ENCODE assay signal across 1 cellular context in genomic region chr17:1492249-1493206, GRCh38.
TF ChIP-seq lines count a peak whose summit lies in the region.

Gene MYO1C, minus strand, starts transcription at chr17:1492686. Its CDS starts 199 bp downstream, at chr17:1492487.

TF ChIP-seq in HepG2, 621 proteins besides CTCF, POLR2A, EP300 and RAD21 (continued from another document and continues in another):
- TF ChIP-seq MED8 (CRISPR knock-in tag; IDR thresholded peaks at IDR 0.05; ENCODE audit: insufficient replicate concordance) (no peak), SPEN (CRISPR knock-in tag; IDR thresholded peaks at IDR 0.05; ENCODE audit: low read depth) (no peak; the same call in 1 of the 2 replicates), ZMYM4 (CRISPR knock-in tag; IDR thresholded peaks at IDR 0.05) (no peak), ZNF275 (CRISPR knock-in tag; IDR thresholded peaks at IDR 0.05; ENCODE audit: borderline replicate concordance) (peak; percentile 70; the same call in 1 of the 2 replicates), ZNF207 (IDR thresholded peaks at IDR 0.05; ENCODE audit: borderline replicate concordance) (no peak), HOXA3 (CRISPR knock-in tag; IDR thresholded peaks at IDR 0.05) (peak; percentile 21; the same call in 1 of the 2 replicates), ZBTB7A (CRISPR knock-in tag; IDR thresholded peaks at IDR 0.05) (no peak), MED1 (CRISPR knock-in tag; IDR thresholded peaks at IDR 0.05) (no peak), NR0B2 (CRISPR knock-in tag; IDR thresholded peaks at IDR 0.05) (0 out of 2 replicates have a peak, but pooled peaks have one; percentile 38), KDM3A (CRISPR knock-in tag; IDR thresholded peaks at IDR 0.05; ENCODE audit: low read depth) (no peak), SMAD3 (CRISPR knock-in tag; IDR thresholded peaks at IDR 0.05) (no peak), BCL6 (CRISPR knock-in tag; IDR thresholded peaks at IDR 0.05) (no peak), PCBP1 (IDR thresholded peaks at IDR 0.05; ENCODE audit: borderline replicate concordance, low read depth, low read length) (peak; percentile 44; the same call in 1 of the 2 replicates), HNF1B (CRISPR knock-in tag; IDR thresholded peaks at IDR 0.05) (no peak), ZNF784 (CRISPR knock-in tag; IDR thresholded peaks at IDR 0.05; ENCODE audit: borderline replicate concordance) (no peak), ZNF274 (CRISPR knock-in tag; IDR thresholded peaks at IDR 0.05) (0 out of 2 replicates have a peak, but pooled peaks have one; percentile 56), HOXA5 (CRISPR knock-in tag; IDR thresholded peaks at IDR 0.05) (no peak), ZNF17 (CRISPR knock-in tag; IDR thresholded peaks at IDR 0.05) (no peak), CBFB (CRISPR knock-in tag; IDR thresholded peaks at IDR 0.05) (no peak), CEBPZ (IDR thresholded peaks at IDR 0.05; ENCODE audit: low read length) (no peak), MYNN (CRISPR knock-in tag; IDR thresholded peaks at IDR 0.05; ENCODE audit: low read depth) (no peak), ZBTB42 (CRISPR knock-in tag; IDR thresholded peaks at IDR 0.05) (no peak), NKX3-1 (CRISPR knock-in tag; IDR thresholded peaks at IDR 0.05) (no peak), ZNF646 (CRISPR knock-in tag; IDR thresholded peaks at IDR 0.05) (no peak), CREBL2 (CRISPR knock-in tag; IDR thresholded peaks at IDR 0.05; ENCODE audit: borderline replicate concordance) (no peak), ZNF317 (CRISPR knock-in tag; IDR thresholded peaks at IDR 0.05) (0 out of 2 replicates have a peak, but pooled peaks have one; percentile 58), KIAA2018 (CRISPR knock-in tag; IDR thresholded peaks at IDR 0.05; ENCODE audit: borderline replicate concordance) (no peak), HNRNPL (IDR thresholded peaks at IDR 0.05; ENCODE audit: low read depth, low read length) (peak; percentile 80; the same call in 1 of the 2 replicates), KDM1A (CRISPR knock-in tag; IDR thresholded peaks at IDR 0.05) (no peak), SAP130 (CRISPR knock-in tag; IDR thresholded peaks at IDR 0.05; ENCODE audit: low read depth) (0 out of 2 replicates have a peak, but pooled peaks have one; percentile 31), ETS1 (CRISPR knock-in tag; IDR thresholded peaks at IDR 0.05) (0 out of 2 replicates have a peak, but pooled peaks have one; percentile 79), KDM2A (CRISPR knock-in tag; IDR thresholded peaks at IDR 0.05; ENCODE audit: borderline replicate concordance, low read depth) (no peak; the same call in 1 of the 2 replicates)
